In genomic region chr2:144143294-144144092, GRCh38 we compare ENCODE assay signal across 14 cellular contexts.
DNase-seq lines count a peak whose midpoint lies in the region; ATAC-seq and TF ChIP-seq lines count a peak whose summit lies in the region.
"Had no signal": no experiment of that assay in that cellular context is flagged by ENCODE, and none has a peak within 500 bp of the region (broad histone marks: within the 10 kb centered on the region; RNA-seq: fewer than 3 reads in every experiment).

No MANE protein-coding gene starts in this region.

- H3K36me3 Mint-ChIP-seq in stimulated activated naive CD8-positive, alpha-beta T cell treated with anti-CD3 and anti-CD28 coated beads, Interleukin-15, Interleukin-2, amounts not matched to agents 100 ng/mL and 50 ng/mL, for 24 hours (ENCODE audit: low read depth), result peaks cover 32% of the 10 kb centered on the region
- H3K36me3 Mint-ChIP-seq in activated B cell treated with CpG ODN at 0.5 μM for 24 hours (ENCODE audit: low read depth) (peaks cover 7% of the 10 kb centered on the region), immature natural killer cell (peaks cover 15 to 39% (median 19%) of the 10 kb centered on the region in 3 donors)

- H3K4me3 Mint-ChIP-seq in stimulated activated naive CD8-positive, alpha-beta T cell treated with anti-CD3 and anti-CD28 coated beads, Interleukin-15, Interleukin-2, amounts not matched to agents 100 ng/mL and 50 ng/mL, for 24 hours, result no peak overlapping the region
- H3K4me3 Mint-ChIP-seq in activated B cell treated with CpG ODN at 0.5 μM for 24 hours (no peak overlapping the region), immature natural killer cell (no peak overlapping the region)

- POLR2A ChIA-PET in activated B cell treated with CpG ODN at 0.5 μM for 24 hours (lab: Charles Lee), result no interaction called here

- peak overlapping the region; percentile 74 for H3K27ac Mint-ChIP-seq in stimulated activated naive CD8-positive, alpha-beta T cell treated with anti-CD3 and anti-CD28 coated beads, Interleukin-15, Interleukin-2, amounts not matched to agents 100 ng/mL and 50 ng/mL, for 24 hours
- H3K27ac Mint-ChIP-seq in activated B cell treated with CpG ODN at 0.5 μM for 24 hours (no peak overlapping the region), immature natural killer cell (no peak overlapping the region)

- H3K4me1 ChIP-seq in vagina, result no peaks in the 10 kb centered on the region
- H3K4me1 ChIP-seq: stomach had no signal

- DNase-seq in stimulated activated naive CD8-positive, alpha-beta T cell treated with anti-CD3 and anti-CD28 coated beads, Interleukin-15, Interleukin-2, amounts not matched to agents 100 U/mL and 50 U/mL, for 24 hours, result no peak
- DNase-seq in activated B cell treated with CpG ODN at 0.5 μM for 24 hours (no peak), medulla oblongata (ENCODE audit: extremely low spot score) (peak; percentile 69), vagina (ENCODE audit: extremely low spot score in 2 of 2) (no peak), immature natural killer cell (no peak), T-helper 1 cell (no peak), NCI-H2107 treated with DMSO at 0.1 percent for 48 hours (lab: John Stamatoyannopoulos, UW; ENCODE audit: unreplicated experiment) (no peak)
- DNase-seq: activated gamma-delta T cell treated with Interleukin-2 at 50 U/mL for 16 hours; effector CD4-positive, alpha-beta T cell; GOT3; NCI-H146; SHP77 treated with DMSO at 0.1 percent for 48 hours; stomach had no signal

- intact Hi-C loops in activated B cell treated with CpG ODN at 0.5 μM for 24 hours (cut with micrococcal nuclease), result no loop called here
- intact Hi-C loops in vagina (cut with DNase I), result no loop called here

- no peaks in the 10 kb centered on the region for H3K27me3 ChIP-seq in vagina
- H3K27me3 ChIP-seq: stomach had no signal

- no peak for TF ChIP-seq CTCF in activated B cell treated with CpG ODN at 0.5 μM for 24 hours (IDR thresholded peaks at IDR 0.05)
- no peak for TF ChIP-seq CTCF in vagina (IDR thresholded peaks at IDR 0.05)

- no peak for TF ChIP-seq POLR2A in vagina (IDR thresholded peaks at IDR 0.05)

- peaks cover 5% of the 10 kb centered on the region for H3K4me1 Mint-ChIP-seq in stimulated activated naive CD8-positive, alpha-beta T cell treated with anti-CD3 and anti-CD28 coated beads, Interleukin-15, Interleukin-2, amounts not matched to agents 100 ng/mL and 50 ng/mL, for 24 hours (ENCODE audit: low read depth)
- H3K4me1 Mint-ChIP-seq in activated B cell treated with CpG ODN at 0.5 μM for 24 hours (peaks cover 7% of the 10 kb centered on the region), immature natural killer cell (no peaks in the 10 kb centered on the region)

- peak overlapping the region; percentile 34 for H3K27ac ChIP-seq in vagina

- CTCF ChIA-PET in activated B cell treated with CpG ODN at 0.5 μM for 24 hours (lab: Charles Lee), result no interaction called here

- no peak overlapping the region for H3K4me3 ChIP-seq in vagina
- H3K4me3 ChIP-seq: stomach had no signal

- no peaks in the 10 kb centered on the region for H3K27me3 Mint-ChIP-seq in stimulated activated naive CD8-positive, alpha-beta T cell treated with anti-CD3 and anti-CD28 coated beads, Interleukin-15, Interleukin-2, amounts not matched to agents 100 ng/mL and 50 ng/mL, for 24 hours
- H3K27me3 Mint-ChIP-seq in activated B cell treated with CpG ODN at 0.5 μM for 24 hours (no peaks in the 10 kb centered on the region), immature natural killer cell (ENCODE audit: low read depth in 3 of 3) (no peaks in the 10 kb centered on the region)

- no peaks in the 10 kb centered on the region for H3K9me3 ChIP-seq in vagina
- H3K9me3 ChIP-seq: stomach had no signal

- H3K36me3 ChIP-seq in vagina, result no peaks in the 10 kb centered on the region
- H3K36me3 ChIP-seq: stomach had no signal

- H3K9me3 Mint-ChIP-seq in stimulated activated naive CD8-positive, alpha-beta T cell treated with anti-CD3 and anti-CD28 coated beads, Interleukin-15, Interleukin-2, amounts not matched to agents 100 ng/mL and 50 ng/mL, for 24 hours, result no peaks in the 10 kb centered on the region
- no peaks in the 10 kb centered on the region for H3K9me3 Mint-ChIP-seq in activated B cell treated with CpG ODN at 0.5 μM for 24 hours
- no peaks in the 10 kb centered on the region for H3K9me3 Mint-ChIP-seq in immature natural killer cell

- ATAC-seq in stimulated activated naive CD8-positive, alpha-beta T cell treated with anti-CD3 and anti-CD28 coated beads, Interleukin-15, Interleukin-2, amounts not matched to agents 100 U/mL and 50 U/mL, for 24 hours, result no peak
- ATAC-seq in activated B cell treated with CpG ODN at 0.5 μM for 24 hours (ENCODE audit: low read depth), result peak; percentile 42
